Comparison of ENCODE assay signal across 1 cellular context in genomic region chr22:31119026-31119717, GRCh38.
A peak's percentile ranks its signal among the peaks of the same experiment; 100 is the strongest.
TF ChIP-seq lines count a peak whose summit lies in the region.

No MANE protein-coding gene starts in this region.

TF ChIP-seq in K562, 482 proteins besides CTCF, POLR2A, EP300 and RAD21:
- peak; percentile 48; the same call in 1 of the 2 replicates for TF ChIP-seq ESRRA (IDR thresholded peaks at IDR 0.05; ENCODE audit: borderline replicate concordance, low read depth)
- peak; percentile 91 for TF ChIP-seq ZFP36 (IDR thresholded peaks at IDR 0.05; ENCODE audit: low read depth, low read length, partially characterized antibody)
- TF ChIP-seq RBM25 (IDR thresholded peaks at IDR 0.05; ENCODE audit: low read depth, low read length, severe bottlenecking), result peak; percentile 40
- TF ChIP-seq KDM1A (IDR thresholded peaks at IDR 0.05), result peak in 1 of 2 experiments; percentile 30; a peak in 1 of 4 replicates
- TF ChIP-seq RFX5 (IDR thresholded peaks at IDR 0.05; ENCODE audit: low read depth, low read length), result no peak
- no peak for TF ChIP-seq ZBTB34 (CRISPR knock-in tag; IDR thresholded peaks at IDR 0.05)
- peak; percentile 52 for TF ChIP-seq PRDM10 (IDR thresholded peaks at IDR 0.05; ENCODE audit: partially characterized antibody)
